Comparison of ENCODE assay signal across 14 cellular contexts in genomic region chr11:114098927-114099326, GRCh38. TPM values are rescaled to one million over a fixed set of nuclear protein-coding genes. Genes with fewer than 3 reads are reported as not detected.
DNase-seq lines count a peak whose midpoint lies in the region; TF ChIP-seq lines count a peak whose summit lies in the region.
"Had no signal": no experiment of that assay in that cellular context is flagged by ENCODE, and none has a peak within 500 bp of the region (broad histone marks: within the 10 kb centered on the region; RNA-seq: fewer than 3 reads in every experiment).

No MANE protein-coding gene starts in this region.

- H3K4me1 ChIP-seq in neural progenitor cell = peaks cover 46% of the 10 kb centered on the region
- no peaks in the 10 kb centered on the region for H3K4me1 ChIP-seq in PC-9 (replicated peaks; ENCODE audit: insufficient read depth)

- TF ChIP-seq CTCF in neural progenitor cell (IDR thresholded peaks at IDR 0.05) = no peak
- TF ChIP-seq CTCF in PC-9 (conservative IDR thresholded peaks at IDR 0.05) = no peak

- H3F3A ChIP-seq in neural progenitor cell (ENCODE audit: low read depth) = no peaks in the 10 kb centered on the region
- H3F3A ChIP-seq in PC-9 (ENCODE audit: insufficient read depth, low read depth) = no peaks in the 10 kb centered on the region

- no peak overlapping the region for H3K9ac ChIP-seq in neural progenitor cell

- H2AFZ ChIP-seq in neural progenitor cell (replicated peaks) (no peak overlapping the region), PC-9 (no peak overlapping the region)

- H3K27ac ChIP-seq in neural progenitor cell (no peak overlapping the region), PC-9 (no peak overlapping the region)

- H3K4me3 ChIP-seq in neural progenitor cell (no peak overlapping the region), PC-9 (no peak overlapping the region)

- H3K9me3 ChIP-seq in neural progenitor cell (ENCODE audit: low read depth) = no peaks in the 10 kb centered on the region
- H3K9me3 ChIP-seq in PC-9 (ENCODE audit: insufficient read depth, low read depth) = no peaks in the 10 kb centered on the region

- H3K4me2 ChIP-seq in neural progenitor cell = peak overlapping the region; percentile 16
- H3K4me2 ChIP-seq in PC-9 = no peak overlapping the region

- intact Hi-C loops in PC-9 (cut with micrococcal nuclease; ENCODE audit: unreplicated experiment) = no loop called here
- intact Hi-C loops in posterior vena cava (cut with DNase I) = no loop called here
- intact Hi-C loops in cardiac septum (cut with DNase I) = no loop called here

- no peaks in the 10 kb centered on the region for H3K9me2 ChIP-seq in PC-9 (ENCODE audit: insufficient read depth)

- H3K4me3 Mint-ChIP-seq in neural progenitor cell = no peak overlapping the region
- H3K4me3 Mint-ChIP-seq: activated CD8-positive, alpha-beta T cell treated with anti-CD3 and anti-CD28 coated beads for 36 hours had no signal

- peaks cover 64% of the 10 kb centered on the region for H3K4me1 Mint-ChIP-seq in neural progenitor cell

- H3K27ac Mint-ChIP-seq in neural progenitor cell = no peak overlapping the region
- H3K27ac Mint-ChIP-seq: activated CD8-positive, alpha-beta T cell treated with anti-CD3 and anti-CD28 coated beads for 36 hours had no signal

- DNase-seq in DMS153 treated with DMSO at 0.1 percent for 48 hours (lab: John Stamatoyannopoulos, UW; ENCODE audit: unreplicated experiment) (peak; percentile 69), NCI-H146 treated with DMSO at 0.1 percent for 48 hours (lab: John Stamatoyannopoulos, UW; ENCODE audit: unreplicated experiment) (peak; percentile 72), amniotic epithelial cell (ENCODE audit: low read depth) (peak; percentile 78), neural progenitor cell (ENCODE audit: low spot score) (no peak), KG1 (lab: John Stamatoyannopoulos, UW) (no peak), PC-9 (no peak), posterior vena cava (ENCODE audit: low spot score) (no peak), cardiac septum (ENCODE audit: low spot score) (no peak)
- DNase-seq: activated CD8-positive, alpha-beta T cell treated with anti-CD3 and anti-CD28 coated beads for 36 hours; AML-193; NK-92 treated with Interleukin-12 subunit alpha and Interleukin-12 subunit beta, amount 100 ng/mL, for 24 hours; SIG-M5; stimulated activated CD4-positive, alpha-beta T cell treated with anti-CD3 and anti-CD28 coated beads, Interleukin-2, amount 100 ng/mL, for 24 hours; T-helper 9 cell had no signal

- H3K36me3 ChIP-seq in neural progenitor cell (no peaks in the 10 kb centered on the region), PC-9 (ENCODE audit: low read depth) (no peaks in the 10 kb centered on the region)

- no peaks in the 10 kb centered on the region for H3K27me3 Mint-ChIP-seq in neural progenitor cell (ENCODE audit: insufficient read depth, low read depth)
- H3K27me3 Mint-ChIP-seq: activated CD8-positive, alpha-beta T cell treated with anti-CD3 and anti-CD28 coated beads for 36 hours had no signal

- POLR2A ChIA-PET in PC-9 (lab: Charles Lee; ENCODE audit: unreplicated experiment) = no interaction called here

- peaks cover 4% of the 10 kb centered on the region for H3K9me3 Mint-ChIP-seq in neural progenitor cell
- H3K9me3 Mint-ChIP-seq: activated CD8-positive, alpha-beta T cell treated with anti-CD3 and anti-CD28 coated beads for 36 hours had no signal

- no peaks in the 10 kb centered on the region for H3K27me3 ChIP-seq in neural progenitor cell
- peaks cover 97% of the 10 kb centered on the region for H3K27me3 ChIP-seq in PC-9 (ENCODE audit: insufficient read depth, low read depth)

- BruUV-seq in PC-9 (replicated peaks; lab: Mats Ljungman, UMichigan) = no TSS peak

- CTCF ChIA-PET in PC-9 (lab: Charles Lee) = no interaction called here

- peaks cover 18% of the 10 kb centered on the region for H4K20me1 ChIP-seq in neural progenitor cell (ENCODE audit: low read depth)
- no peaks in the 10 kb centered on the region for H4K20me1 ChIP-seq in PC-9 (ENCODE audit: insufficient read depth)

- H3K36me3 Mint-ChIP-seq in neural progenitor cell = peaks cover 26% of the 10 kb centered on the region

- H3K79me2 ChIP-seq in neural progenitor cell (ENCODE audit: low read depth) = peaks cover 65% of the 10 kb centered on the region
- H3K79me2 ChIP-seq in PC-9 (ENCODE audit: low read depth) = no peaks in the 10 kb centered on the region

RNA-seq across cellular contexts. Expression of gene ZBTB16, which starts 39.4 kb away (rescaled TPM):
- 17.7 and 29.7 TPM in 2 replicates for total RNA-seq in neural progenitor cell (ENCODE audit: low replicate concordance)
- 0.25 and 0.44 TPM in 2 replicates for total RNA-seq in PC-9 (2021)
- total RNA-seq in posterior vena cava = 100 to 1,000 TPM; 188 to 208 TPM
- total RNA-seq in cardiac septum = 25.4 TPM

Comparison
In these comparisons a context has a peak if more than half of its experiments do, and no peak if none do; other contexts are left out.
1. DNase-seq: peak in DMS153 treated with DMSO at 0.1 percent for 48 hours (single experiment), NCI-H146 treated with DMSO at 0.1 percent for 48 hours (single experiment) and amniotic epithelial cell (single experiment); none in neural progenitor cell (single experiment), KG1 (single experiment), PC-9 (0 of 2), posterior vena cava (single experiment) and cardiac septum (single experiment).
2. RNA of gene ZBTB16, which starts 39.4 kb away (total RNA-seq): 188 to 208 TPM in posterior vena cava, 25.4 TPM in cardiac septum (single experiment) and 17.7 to 29.7 TPM in neural progenitor cell; 0.25 to 0.44 TPM in PC-9; every median in the first group is over 10 times any median in the second.